Comparison of ENCODE assay signal across 1 cellular context in genomic region chr3:39433642-39434041, GRCh38.
TF ChIP-seq lines count a peak whose summit lies in the region.

No MANE protein-coding gene starts in this region.

TF ChIP-seq in HepG2, 621 proteins besides CTCF, POLR2A, EP300 and RAD21:
- no peak for TF ChIP-seq JDP2 (CRISPR knock-in tag; IDR thresholded peaks at IDR 0.05; ENCODE audit: borderline replicate concordance)
- TF ChIP-seq MLLT10 (CRISPR knock-in tag; IDR thresholded peaks at IDR 0.05): no peak
- TF ChIP-seq MAX (IDR thresholded peaks at IDR 0.05): no peak
- no peak for TF ChIP-seq SMYD3 (CRISPR knock-in tag; IDR thresholded peaks at IDR 0.05)
- TF ChIP-seq YEATS2 (CRISPR knock-in tag; IDR thresholded peaks at IDR 0.05; ENCODE audit: borderline replicate concordance): no peak
- TF ChIP-seq ASH2L (IDR thresholded peaks at IDR 0.05; ENCODE audit: insufficient read length, low read depth, low read length): no peak
- no peak for TF ChIP-seq PCBP1 (IDR thresholded peaks at IDR 0.05; ENCODE audit: borderline replicate concordance, low read depth, low read length)
TF ChIP-seq in HepG2: peak in this region for 0.
